In the genomic region with DNA sequence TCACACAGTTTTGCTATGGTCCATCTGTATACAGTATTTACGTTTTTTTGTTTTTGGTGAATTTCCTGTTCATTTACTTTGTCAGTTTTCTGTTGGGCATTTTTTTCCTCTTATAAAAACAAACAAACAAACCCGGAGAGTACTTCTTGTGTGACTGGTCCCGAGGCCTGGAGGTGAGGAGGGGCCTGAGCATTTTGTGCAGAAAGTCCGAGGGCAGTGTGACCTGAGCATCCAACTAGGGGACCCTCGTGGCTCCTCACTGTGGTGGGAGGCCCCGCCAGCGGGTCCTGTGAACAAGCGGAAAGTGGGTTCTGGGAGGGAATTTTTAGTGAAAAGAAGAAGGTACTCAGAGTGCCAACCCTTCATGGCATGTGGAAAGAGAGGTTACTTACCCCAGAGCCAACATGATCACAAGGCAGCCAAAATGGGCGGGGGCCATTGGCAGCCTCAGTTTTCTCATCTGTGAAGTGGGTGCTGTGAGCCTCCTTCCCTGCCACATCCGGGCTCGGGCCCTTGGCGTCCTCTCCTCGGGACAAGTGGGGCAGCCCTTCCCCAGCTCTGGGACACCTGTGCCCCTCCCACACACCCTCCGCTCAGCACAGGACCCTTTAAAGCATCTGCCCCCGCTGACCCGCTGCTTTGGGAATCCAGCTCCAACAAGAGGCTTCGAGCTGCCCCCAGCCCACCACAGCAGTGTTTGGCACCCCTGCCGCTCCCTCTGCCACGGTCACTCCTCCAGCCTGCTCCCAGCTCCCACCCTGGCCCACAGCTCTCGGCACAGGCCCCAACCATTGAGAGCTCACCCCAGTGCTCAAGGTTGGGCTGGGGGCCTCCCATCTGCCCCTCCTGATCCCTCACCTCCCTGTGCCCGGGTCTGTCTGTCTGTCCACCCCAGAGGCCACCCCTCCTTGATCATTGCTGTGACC, we compare ENCODE assay signal across 1 cellular context.
TF ChIP-seq lines count a peak whose summit lies in the region.

No MANE protein-coding gene starts in this region.

TF ChIP-seq in WTC11, 78 proteins besides CTCF, POLR2A, EP300 and RAD21 (continued from another document):
- TF ChIP-seq, protein P1, sequence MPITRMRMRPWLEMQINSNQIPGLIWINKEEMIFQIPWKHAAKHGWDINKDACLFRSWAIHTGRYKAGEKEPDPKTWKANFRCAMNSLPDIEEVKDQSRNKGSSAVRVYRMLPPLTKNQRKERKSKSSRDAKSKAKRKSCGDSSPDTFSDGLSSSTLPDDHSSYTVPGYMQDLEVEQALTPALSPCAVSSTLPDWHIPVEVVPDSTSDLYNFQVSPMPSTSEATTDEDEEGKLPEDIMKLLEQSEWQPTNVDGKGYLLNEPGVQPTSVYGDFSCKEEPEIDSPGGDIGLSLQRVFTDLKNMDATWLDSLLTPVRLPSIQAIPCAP (CRISPR knock-in tag; IDR thresholded peaks at IDR 0.05), result no peak
- no peak for TF ChIP-seq MXD4 (CRISPR knock-in tag; IDR thresholded peaks at IDR 0.05; ENCODE audit: borderline replicate concordance)
TF ChIP-seq in WTC11: peak in this region for 0.
